In the genomic region with DNA sequence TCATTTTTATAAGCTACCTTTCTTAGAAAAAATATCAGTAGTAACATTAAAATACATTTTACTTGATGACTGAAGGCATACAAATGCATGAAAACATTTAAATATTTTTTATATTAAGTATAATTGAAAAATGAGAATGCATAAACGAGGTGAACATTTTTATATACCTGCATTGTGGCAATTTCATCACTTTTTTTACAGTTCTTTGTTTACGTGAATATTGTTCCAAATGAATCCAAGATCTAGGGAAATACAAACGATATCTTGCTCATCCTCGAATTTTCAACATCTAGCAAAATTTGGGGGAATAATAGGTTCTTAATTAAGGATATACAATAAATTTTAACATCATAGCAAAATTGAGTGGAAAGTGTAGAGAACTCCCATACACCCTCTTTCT, we compare ENCODE assay signal across 25 cellular contexts.
"Had no signal": no experiment of that assay in that cellular context is flagged by ENCODE, and none has a peak within 500 bp of the region (broad histone marks: within the 10 kb centered on the region; RNA-seq: fewer than 3 reads in every experiment).

No MANE protein-coding gene starts in this region.

- DNase-seq: stimulated activated CD4-positive, alpha-beta T cell treated with anti-CD3 and anti-CD28 coated beads, Interleukin-2, amount 100 ng/mL, for 48 hours; stimulated activated CD4-positive, alpha-beta T cell treated with anti-CD3 and anti-CD28 coated beads, Interleukin-4, amount 100 ng/mL, for 1 hour; stimulated activated CD4-positive, alpha-beta T cell treated with anti-CD3 and anti-CD28 coated beads, Interleukin-4, amount 100 ng/mL, for 24 hours; stimulated activated CD4-positive, alpha-beta T cell treated with anti-CD3 and anti-CD28 coated beads, Interleukin-4, amount 100 ng/mL, for 4 hours; stimulated activated CD8-positive, alpha-beta memory T cell treated with anti-CD3 and anti-CD28 coated beads, Interleukin-4, amount 100 ng/mL, for 48 hours; stimulated activated naive B cell treated with anti-CD40 and anti-IgM and Interleukin-4, amounts not matched to agents 10 μg/mL and 1 μg/mL and 100 μg/mL, for 72 hours; stimulated activated naive CD4-positive, alpha-beta T cell; stimulated activated naive CD4-positive, alpha-beta T cell treated with Interleukin-2 at 50 U/mL for 16 hours; stimulated activated naive CD8-positive, alpha-beta T cell treated with anti-CD3 and anti-CD28 coated beads, Interleukin-15, amount 100 ng/mL, for 72 hours; stimulated activated naive CD8-positive, alpha-beta T cell treated with anti-CD3 and anti-CD28 coated beads, Interleukin-15, Interleukin-2, amounts not matched to agents 100 U/mL and 50 U/mL, for 24 hours; stomach; substantia nigra; testis; thyroid gland; tibial artery; transverse colon; trophoblast cell; upper lobe of left lung; upper lobe of right lung; uterus had no signal

- ATAC-seq: stimulated activated naive CD8-positive, alpha-beta T cell treated with anti-CD3 and anti-CD28 coated beads, Interleukin-15, amount 100 ng/mL, for 72 hours; stimulated activated naive CD8-positive, alpha-beta T cell treated with anti-CD3 and anti-CD28 coated beads, Interleukin-15, Interleukin-2, amounts not matched to agents 100 U/mL and 50 U/mL, for 24 hours had no signal

- H3K27ac ChIP-seq: suprapubic skin, testis, thyroid gland, tibial artery, tibial nerve, transverse colon, upper lobe of left lung, upper lobe of right lung, uterus, vagina had no signal

- H3K27me3 ChIP-seq: stomach, suprapubic skin, testis, thyroid gland, tibial artery, tibial nerve, transverse colon, upper lobe of left lung, upper lobe of right lung, uterus, vagina had no signal

- H3K4me1 ChIP-seq: suprapubic skin, testis, thyroid gland, uterus, vagina had no signal

- H3K9me3 ChIP-seq: stomach, suprapubic skin, testis, thoracic aorta, thyroid gland, tibial artery, tibial nerve, transverse colon, upper lobe of left lung, upper lobe of right lung, uterus, vagina had no signal

- FAIRE-seq: urothelium cell line had no signal

- H3K4me3 ChIP-seq: suprapubic skin, testis, thyroid gland, tibial artery, tibial nerve, transverse colon, upper lobe of left lung, upper lobe of right lung, uterus, vagina had no signal

- H3K36me3 ChIP-seq: stomach, suprapubic skin, thoracic aorta, thyroid gland, tibial artery, tibial nerve, transverse colon, upper lobe of left lung, upper lobe of right lung, uterus, vagina had no signal
